ENCODE assay signal across 22 cellular contexts in the genomic region with DNA sequence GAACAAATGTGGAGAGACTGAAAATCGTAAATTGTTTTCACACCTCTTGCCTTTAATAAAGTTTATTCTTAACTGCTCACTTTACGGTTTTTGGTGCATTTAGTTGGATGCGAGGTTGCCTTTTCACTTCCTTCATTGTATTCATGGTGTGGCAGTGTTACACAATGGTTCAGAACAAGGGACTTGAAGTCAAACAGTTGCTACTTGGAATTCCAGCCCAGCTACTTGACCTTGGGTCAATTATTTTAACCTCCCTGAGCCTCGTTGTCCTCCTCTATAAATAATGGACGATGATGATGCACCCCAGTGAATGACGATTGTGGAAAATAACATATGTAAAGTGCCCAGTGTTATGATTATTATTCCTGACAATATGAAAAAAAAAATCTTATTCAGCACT.
"Had no signal": no experiment of that assay in that cellular context is flagged by ENCODE, and none has a peak within 500 bp of the region (broad histone marks: within the 10 kb centered on the region; RNA-seq: fewer than 3 reads in every experiment).

No MANE protein-coding gene starts in this region.

- H3K36me3 ChIP-seq: MG63 had no signal

- H3K4me2 ChIP-seq: KMS-11 had no signal

- H3K9me3 ChIP-seq: MG63 had no signal

- H3K4me3 ChIP-seq: MG63 had no signal

- H3K27ac ChIP-seq: KMS-11, VCaP had no signal

- ATAC-seq: activated CD4-positive, alpha-beta T cell treated with anti-CD3 and anti-CD28 coated beads for 36 hours; activated CD8-positive, alpha-beta T cell treated with anti-CD3 and anti-CD28 coated beads for 36 hours; activated T-cell treated with anti-CD3 and anti-CD28 coated beads, Interleukin-2, amount 50 U/mL, for 72 hours; T-helper 17 cell had no signal

- H3K9ac ChIP-seq: KMS-11 had no signal

- DNase-seq: activated CD4-positive, alpha-beta T cell treated with anti-CD3 and anti-CD28 coated beads for 36 hours; activated CD4-positive, CD25-positive, alpha-beta regulatory T cell; activated CD8-positive, alpha-beta memory T cell treated with anti-CD3 and anti-CD28 coated beads, Interleukin-2, amount 50 U/mL, for 4 hours; activated CD8-positive, alpha-beta T cell treated with anti-CD3 and anti-CD28 coated beads for 36 hours; activated gamma-delta T cell treated with Interleukin-2 at 50 U/mL for 16 hours; activated naive CD4-positive, alpha-beta T cell treated with anti-CD3 and anti-CD28 coated beads, Interleukin-2, amount 10 ng/mL, durations not matched to agents 7 days and 5 days; activated naive CD8-positive, alpha-beta T cell treated with anti-CD3 and anti-CD28 coated beads for 36 hours; activated T-cell treated with anti-CD3 and anti-CD28 coated beads, Interleukin-2, amount 50 U/mL, for 72 hours; MG63; NCI-H1092; NCI-H1417 treated with DMSO at 0.1 percent for 48 hours; NCI-H1694; NCI-H2029 treated with DMSO at 0.1 percent for 48 hours; NCI-H345; NCI-H510A; NCI-H526 treated with DMSO at 0.1 percent for 48 hours; NCI-H82; SIG-M5; T-helper 17 cell; T1000 had no signal

- H3K27me3 ChIP-seq: MG63 had no signal
